ENCODE assay signal across 9 cellular contexts in genomic region chr6:159252955-159253508, GRCh38.
A peak's percentile ranks its signal among the peaks of the same experiment; 100 is the strongest.
DNase-seq lines count a peak whose midpoint lies in the region; ATAC-seq and TF ChIP-seq lines count a peak whose summit lies in the region.
"Had no signal": no experiment of that assay in that cellular context is flagged by ENCODE, and none has a peak within 500 bp of the region (broad histone marks: within the 10 kb centered on the region; RNA-seq: fewer than 3 reads in every experiment).

No MANE protein-coding gene starts in this region.

- CTCF ChIA-PET in IMR-90 (lab: Yijun Ruan, JAX) = interaction anchor here (0.6 to 1.4 kb wide), 16 partner anchors 9 to 402 kb away, joined by 3 to 12 read pairs (median 4); no protein-coding TSS in a partner anchor
- CTCF ChIA-PET in OCI-LY7 (lab: Charles Lee; ENCODE audit: unreplicated experiment) = interaction anchor here (0.7 to 1.3 kb wide), 2 partner anchors 35 to 402 kb away, joined by 3 read pairs; no protein-coding TSS in a partner anchor

- H3K4me1 ChIP-seq in IMR-90 (ENCODE audit: control insufficient read depth, insufficient read depth, low read length) (no peaks in the 10 kb centered on the region), OCI-LY7 (ENCODE audit: insufficient read depth, low read length, poor library complexity, severe bottlenecking) (peaks cover 4% of the 10 kb centered on the region), endodermal cell (ENCODE audit: control insufficient read depth, insufficient read depth, low read length) (no peaks in the 10 kb centered on the region)

- H4K8ac ChIP-seq in IMR-90 (ENCODE audit: low read depth in 2 of 2, low read length in 2 of 2) = no peak overlapping the region

- H3K4me3 ChIP-seq in IMR-90 (ENCODE audit: insufficient read depth, low read depth, low read length) (no peak overlapping the region), OCI-LY7 (ENCODE audit: low read depth, low read length, poor library complexity, severe bottlenecking) (no peak overlapping the region), endodermal cell (ENCODE audit: low read length) (no peak overlapping the region)

- H3K36me3 ChIP-seq in IMR-90 (ENCODE audit: control insufficient read depth, insufficient read depth, low read length) (no peaks in the 10 kb centered on the region), OCI-LY7 (ENCODE audit: insufficient read depth, low read length) (no peaks in the 10 kb centered on the region), endodermal cell (ENCODE audit: control insufficient read depth, insufficient read depth, low read length) (no peaks in the 10 kb centered on the region)

- no peak overlapping the region for H3K23ac ChIP-seq in IMR-90 (ENCODE audit: low read depth, low read length)

- in situ Hi-C loops in IMR-90 (cut with MboI; ENCODE audit: low sequenced_read_pairs) = no loop called here

- H2BK5ac ChIP-seq in IMR-90 (ENCODE audit: low read depth, low read length, poor library complexity, severe bottlenecking) = no peak overlapping the region

- dilution Hi-C loops in IMR-90 (cut with HindIII; ENCODE audit: low sequenced_read_pairs, unreplicated experiment) = no loop called here

- WGBS in IMR-90 (ENCODE audit: extremely low coverage in 2 of 2, insufficient read length in 1 of 2), 2 experiments = 70% methylated on average over 2 of the region's 10 CpGs; no CpG with 5 or more reads in 1 of the 2 experiments
- 70 to 76% methylated on average over 7 to 8 of the region's 10 CpGs for WGBS in endodermal cell (ENCODE audit: insufficient coverage in 1 of 2, insufficient read length in 1 of 2), 2 experiments

- BruUV-seq in IMR-90 (replicated peaks; lab: Mats Ljungman, UMichigan) (no TSS peak), OCI-LY7 (replicated peaks; lab: Mats Ljungman, UMichigan) (no TSS peak)

- no peak overlapping the region for H3K4ac ChIP-seq in IMR-90 (ENCODE audit: low read depth, low read length)

- H2AFZ ChIP-seq in IMR-90 (replicated peaks; ENCODE audit: low read length, poor library complexity) (peak overlapping the region; percentile 5), OCI-LY7 (ENCODE audit: low read length) (no peak overlapping the region)

- H4K91ac ChIP-seq in IMR-90 (ENCODE audit: insufficient read depth, low read depth, low read length) = no peak overlapping the region

- no peaks in the 10 kb centered on the region for H3K79me1 ChIP-seq in IMR-90 (ENCODE audit: low read depth in 1 of 2, low read length in 2 of 2)

- no peak for TF ChIP-seq POLR2A in IMR-90 (IDR thresholded peaks at IDR 0.05; ENCODE audit: low read depth, low read length)

- peak; percentile 27; the same call in 1 of the 2 replicates for TF ChIP-seq RAD21 in IMR-90 (IDR thresholded peaks at IDR 0.05; ENCODE audit: low read length)

- TF ChIP-seq CTCF in IMR-90 (conservative IDR thresholded peaks at IDR 0.05; ENCODE audit: low read depth, low read length) (peak; percentile 51), OCI-LY7 (conservative IDR thresholded peaks at IDR 0.05; ENCODE audit: low read length) (peak; percentile 85), endodermal cell (conservative IDR thresholded peaks at IDR 0.05) (peak; percentile 78)

- no peak overlapping the region for H2BK15ac ChIP-seq in IMR-90 (ENCODE audit: low read depth, low read length)

- no peak overlapping the region for H2AK5ac ChIP-seq in IMR-90 (ENCODE audit: low read depth, low read length)

- H2AK9ac ChIP-seq in IMR-90 (replicated peaks; ENCODE audit: low read depth, low read length, poor library complexity) = no peak overlapping the region

- peak; percentile 70 for ATAC-seq in GM19467 (IDR thresholded peaks at IDR 0.05; ENCODE audit: unreplicated experiment)
- ATAC-seq in IMR-90 (ENCODE audit: low read depth) = peak; percentile 94
- no peak for ATAC-seq in HG03439 (IDR thresholded peaks at IDR 0.05; ENCODE audit: unreplicated experiment)

- H3K4me2 ChIP-seq in IMR-90 (ENCODE audit: low read depth, low read length) (peak overlapping the region; percentile 29; the same call in 1 of the 2 replicates), OCI-LY7 (ENCODE audit: low read length) (no peak overlapping the region)

- H3K18ac ChIP-seq in IMR-90 (ENCODE audit: low read depth, low read length) = no peak overlapping the region

- peaks cover 6% of the 10 kb centered on the region for H3K27me3 Mint-ChIP-seq in endodermal cell (ENCODE audit: insufficient read depth)
- H3K27me3 Mint-ChIP-seq in activated T-cell treated with anti-CD3 and anti-CD28 coated beads, Interleukin-2, amount 50 U/mL, for 24 hours = peaks cover 10% of the 10 kb centered on the region

- H3K56ac ChIP-seq in IMR-90 (ENCODE audit: extremely low read depth, insufficient read depth, low read length) = no peak overlapping the region

- no peak overlapping the region for H3K9ac ChIP-seq in IMR-90 (ENCODE audit: low read depth, low read length)
- no peak overlapping the region for H3K9ac ChIP-seq in endodermal cell (ENCODE audit: extremely low read depth, low read length, poor library complexity, severe bottlenecking)

- no peak overlapping the region for H3K27ac Mint-ChIP-seq in endodermal cell
- no peak overlapping the region for H3K27ac Mint-ChIP-seq in activated T-cell treated with anti-CD3 and anti-CD28 coated beads, Interleukin-2, amount 50 U/mL, for 24 hours

- no peaks in the 10 kb centered on the region for H3K9me3 Mint-ChIP-seq in endodermal cell
- no peaks in the 10 kb centered on the region for H3K9me3 Mint-ChIP-seq in activated T-cell treated with anti-CD3 and anti-CD28 coated beads, Interleukin-2, amount 50 U/mL, for 24 hours

- no peaks in the 10 kb centered on the region for H3K79me2 ChIP-seq in OCI-LY7 (ENCODE audit: insufficient read depth, low read depth, low read length)

- no peaks in the 10 kb centered on the region; the same call in 1 of the 2 replicates for H3K9me3 ChIP-seq in IMR-90 (ENCODE audit: control insufficient read depth, insufficient read depth, low read length)
- H3K9me3 ChIP-seq in OCI-LY7 (ENCODE audit: low read length) = no peaks in the 10 kb centered on the region
- H3K9me3 ChIP-seq in endodermal cell (ENCODE audit: control insufficient read depth, low read length) = no peaks in the 10 kb centered on the region

- H2BK20ac ChIP-seq in IMR-90 (ENCODE audit: low read depth, low read length) = no peak overlapping the region

- no peak overlapping the region for H3K27ac ChIP-seq in IMR-90 (ENCODE audit: insufficient read depth, low read length)
- no peak overlapping the region for H3K27ac ChIP-seq in OCI-LY7 (ENCODE audit: low read depth, low read length, poor library complexity, severe bottlenecking)
- H3K27ac ChIP-seq in endodermal cell (ENCODE audit: low read depth, low read length) = no peak overlapping the region
- H3K27ac ChIP-seq: skin epidermis had no signal

- peaks cover 3% of the 10 kb centered on the region for H3K4me1 Mint-ChIP-seq in endodermal cell
- H3K4me1 Mint-ChIP-seq in activated T-cell treated with anti-CD3 and anti-CD28 coated beads, Interleukin-2, amount 50 U/mL, for 24 hours (ENCODE audit: low read depth) = no peaks in the 10 kb centered on the region

- no peak overlapping the region for H3K14ac ChIP-seq in IMR-90 (replicated peaks; ENCODE audit: low read depth, low read length)

- no peaks in the 10 kb centered on the region for H4K20me1 ChIP-seq in IMR-90 (ENCODE audit: insufficient read depth, low read length)
- no peaks in the 10 kb centered on the region for H4K20me1 ChIP-seq in OCI-LY7 (ENCODE audit: insufficient read depth, low read length)

- POLR2A ChIA-PET in IMR-90 (lab: Charles Lee; ENCODE audit: unreplicated experiment) = no interaction called here
- POLR2A ChIA-PET in OCI-LY7 (lab: Charles Lee) = interaction anchor here (0.6 to 2.7 kb wide), 6 partner anchors 8 to 359 kb away, joined by 3 to 12 read pairs (median 5); no protein-coding TSS in a partner anchor

- DNase-seq in DMS153 treated with DMSO at 0.1 percent for 48 hours (lab: John Stamatoyannopoulos, UW; ENCODE audit: unreplicated experiment) = peak; percentile 38
- DNase-seq in IMR-90 = peak; percentile 45
- DNase-seq in OCI-LY7 (ENCODE audit: low spot score) = peak; percentile 68
- peak; percentile 74 for DNase-seq in endodermal cell
- peak; percentile 33 for DNase-seq in midbrain (lab: John Stamatoyannopoulos, UW)
- no peak for DNase-seq in activated T-cell treated with anti-CD3 and anti-CD28 coated beads, Interleukin-2, amount 50 U/mL, for 24 hours

- no peaks in the 10 kb centered on the region for H3K9me1 ChIP-seq in IMR-90 (ENCODE audit: insufficient read depth, low read length)

- H3K4me3 Mint-ChIP-seq in endodermal cell = no peak overlapping the region
- H3K4me3 Mint-ChIP-seq in activated T-cell treated with anti-CD3 and anti-CD28 coated beads, Interleukin-2, amount 50 U/mL, for 24 hours = no peak overlapping the region

- no peaks in the 10 kb centered on the region for H3K36me3 Mint-ChIP-seq in endodermal cell (ENCODE audit: low read depth)
- no peaks in the 10 kb centered on the region for H3K36me3 Mint-ChIP-seq in activated T-cell treated with anti-CD3 and anti-CD28 coated beads, Interleukin-2, amount 50 U/mL, for 24 hours (ENCODE audit: low read depth)

- no peaks in the 10 kb centered on the region for H3K27me3 ChIP-seq in IMR-90 (ENCODE audit: control insufficient read depth, insufficient read depth, low read length)
- no peaks in the 10 kb centered on the region for H3K27me3 ChIP-seq in endodermal cell (ENCODE audit: control insufficient read depth, insufficient read depth, low read length, poor library complexity, severe bottlenecking)

- no peak overlapping the region for H4K5ac ChIP-seq in IMR-90 (ENCODE audit: low read depth, low read length)

- intact Hi-C loops in IMR-90 (cut with micrococcal nuclease) (loop anchor here (1.0 to 2.0 kb wide), 3 partner anchors 78 to 401 kb away; no protein-coding TSS in a partner anchor), OCI-LY7 (cut with micrococcal nuclease; ENCODE audit: unreplicated experiment) (loop anchor here (2.0 to 10.0 kb wide), 3 partner anchors 81 to 402 kb away; no protein-coding TSS in a partner anchor)

- H2BK120ac ChIP-seq in IMR-90 (ENCODE audit: low read depth, low read length) = no peak overlapping the region

- H3K9me2 ChIP-seq in OCI-LY7 (ENCODE audit: insufficient read depth, low read length) = no peaks in the 10 kb centered on the region

TF ChIP-seq in IMR-90, 13 proteins besides CTCF, POLR2A, EP300 and RAD21 (continues in another document):
- no peak for TF ChIP-seq NFE2L2 (IDR thresholded peaks at IDR 0.05; ENCODE audit: low read depth, low read length)
- no peak for TF ChIP-seq BHLHE40 (IDR thresholded peaks at IDR 0.05; ENCODE audit: low read depth, low read length)
- no peak for TF ChIP-seq MAFK (IDR thresholded peaks at IDR 0.05; ENCODE audit: low read depth, low read length)
- TF ChIP-seq ELK1 (IDR thresholded peaks at IDR 0.05; ENCODE audit: borderline replicate concordance, low read depth, low read length) = no peak
